29 cellular contexts compared by ENCODE assay signal in genomic region chr1:62903522-62903921, GRCh38.
"Had no signal": no experiment of that assay in that cellular context is flagged by ENCODE, and none has a peak within 500 bp of the region (broad histone marks: within the 10 kb centered on the region; RNA-seq: fewer than 3 reads in every experiment).

No MANE protein-coding gene starts in this region.

- H3K4me1 ChIP-seq: left ventricle myocardium inferior, right atrium auricular region, stomach, testis, transverse colon, upper lobe of right lung had no signal

- FAIRE-seq: islet of Langerhans, kidney, urothelium cell line had no signal

- H3K4me3 ChIP-seq: left ventricle myocardium inferior, lung, ovary, right atrium auricular region, skin epidermis, stomach, testis, thyroid gland, transverse colon, upper lobe of right lung had no signal

- H3K36me3 Mint-ChIP-seq: immature natural killer cell; mesothelial cell of epicardium; naive B cell; natural killer cell; stimulated activated naive B cell treated with anti-CD40 and anti-IgM and Interleukin-4, amounts not matched to agents 10 μg/mL and 1 μg/mL and 100 μg/mL, for 72 hours had no signal

- H3K27ac Mint-ChIP-seq: immature natural killer cell; mesothelial cell of epicardium; naive B cell; natural killer cell; nephron progenitor cell; progenitor cell of endocrine pancreas; stimulated activated naive B cell treated with anti-CD40 and anti-IgM and Interleukin-4, amounts not matched to agents 10 μg/mL and 1 μg/mL and 100 μg/mL, for 72 hours had no signal

- H3K27me3 Mint-ChIP-seq: progenitor cell of endocrine pancreas had no signal

- ATAC-seq: left colon; natural killer cell; sciatic nerve; stimulated activated naive B cell treated with anti-CD40 and anti-IgM and Interleukin-4, amounts not matched to agents 10 μg/mL and 1 μg/mL and 100 μg/mL, for 72 hours; stimulated activated naive CD8-positive, alpha-beta T cell treated with anti-CD3 and anti-CD28 coated beads, Interleukin-15, Interleukin-2, amounts not matched to agents 100 U/mL and 50 U/mL, for 24 hours; upper lobe of right lung had no signal

- H3K27me3 ChIP-seq: ovary, right atrium auricular region, stomach, testis, thyroid gland, transverse colon had no signal

- H3K36me3 ChIP-seq: left ventricle myocardium inferior, ovary, right atrium auricular region, stomach, thyroid gland, transverse colon, upper lobe of right lung had no signal

- H3K9me3 Mint-ChIP-seq: immature natural killer cell; mesothelial cell of epicardium; naive B cell; natural killer cell; nephron progenitor cell; stimulated activated naive B cell treated with anti-CD40 and anti-IgM and Interleukin-4, amounts not matched to agents 10 μg/mL and 1 μg/mL and 100 μg/mL, for 72 hours had no signal

- H3K4me1 Mint-ChIP-seq: immature natural killer cell; naive B cell; natural killer cell; stimulated activated naive B cell treated with anti-CD40 and anti-IgM and Interleukin-4, amounts not matched to agents 10 μg/mL and 1 μg/mL and 100 μg/mL, for 72 hours had no signal

- H3K27ac ChIP-seq: left ventricle myocardium inferior, ovary, right atrium auricular region, skin epidermis, stomach, testis, thyroid gland, transverse colon, upper lobe of right lung had no signal

- DNase-seq: hypothalamus; immature natural killer cell; kidney; left colon; left ventricle myocardium inferior; mesendoderm; naive B cell; natural killer cell; nephron progenitor cell; ovary; stimulated activated CD4-positive, alpha-beta T cell treated with anti-CD3 and anti-CD28 coated beads, Interleukin-12 subunit alpha, Interleukin-12 subunit beta, amount 100 ng/mL, for 4 hours; stimulated activated CD4-positive, alpha-beta T cell treated with anti-CD3 and anti-CD28 coated beads, Interleukin-15, amount 100 ng/mL, for 24 hours; stimulated activated CD4-positive, alpha-beta T cell treated with anti-CD3 and anti-CD28 coated beads, Interleukin-2, amount 100 ng/mL, for 24 hours; stimulated activated CD4-positive, alpha-beta T cell treated with anti-CD3 and anti-CD28 coated beads, Interleukin-4, amount 100 ng/mL, for 1 hour; stimulated activated naive B cell treated with anti-CD40 and anti-IgM and Interleukin-4, amounts not matched to agents 10 μg/mL and 1 μg/mL and 100 μg/mL, for 72 hours; stimulated activated naive CD8-positive, alpha-beta T cell treated with anti-CD3 and anti-CD28 coated beads, Interleukin-15, Interleukin-2, amounts not matched to agents 100 U/mL and 50 U/mL, for 24 hours; stomach; testis; thyroid gland; transverse colon; upper lobe of right lung had no signal

- H3K4me3 Mint-ChIP-seq: immature natural killer cell; mesothelial cell of epicardium; naive B cell; natural killer cell; nephron progenitor cell; stimulated activated naive B cell treated with anti-CD40 and anti-IgM and Interleukin-4, amounts not matched to agents 10 μg/mL and 1 μg/mL and 100 μg/mL, for 72 hours had no signal

- H3K9me3 ChIP-seq: left ventricle myocardium inferior, ovary, right atrium auricular region, stomach, testis, thyroid gland, transverse colon, upper lobe of right lung had no signal
